ENCODE assay signal across 11 cellular contexts in genomic region chr16:11791144-11791828, GRCh38. TPM values are rescaled to one million over a fixed set of nuclear protein-coding genes. Genes with fewer than 3 reads are reported as not detected.
DNase-seq lines count a peak whose midpoint lies in the region; ATAC-seq and TF ChIP-seq lines count a peak whose summit lies in the region.
"Had no signal": no experiment of that assay in that cellular context is flagged by ENCODE, and none has a peak within 500 bp of the region (broad histone marks: within the 10 kb centered on the region; RNA-seq: fewer than 3 reads in every experiment).

No MANE protein-coding gene starts in this region.

- H3K4me1 ChIP-seq in esophagus muscularis mucosa (peaks cover 52 to 91% (median 82%) of the 10 kb centered on the region in 4 donors), skeletal muscle tissue (ENCODE audit: control insufficient read depth in 3 of 3, insufficient read depth in 3 of 3, low read length in 3 of 3) (peaks cover 35 to 65% (median 53%) of the 10 kb centered on the region in 3 donors), PC-9 (replicated peaks; ENCODE audit: insufficient read depth) (peaks cover 6% of the 10 kb centered on the region; the same call in 1 of the 2 replicates)

- H3K79me2 ChIP-seq in PC-9 (ENCODE audit: low read depth): peaks cover 94% of the 10 kb centered on the region

- DNase-seq in activated T-cell treated with anti-CD3 and anti-CD28 coated beads, Interleukin-2, amount 50 U/mL, for 24 hours: peak; percentile 16
- DNase-seq in activated T-cell treated with anti-CD3 and anti-CD28 coated beads, Interleukin-2, amount 50 U/mL, for 48 hours: no peak
- peak; percentile 74 for DNase-seq in NCI-H345 treated with DMSO at 0.1 percent for 48 hours (lab: John Stamatoyannopoulos, UW; ENCODE audit: unreplicated experiment)
- DNase-seq in esophagus muscularis mucosa (ENCODE audit: extremely low spot score): no peak
- no peak for DNase-seq in lower leg skin (ENCODE audit: low spot score in 2 of 2)
- no peak for DNase-seq in PC-9
- DNase-seq: activated CD4-positive, alpha-beta T cell treated with anti-CD3 and anti-CD28 coated beads for 4 hours; occipital lobe had no signal

- ATAC-seq in GM21423 (IDR thresholded peaks at IDR 0.05; ENCODE audit: unreplicated experiment): no peak

- no peak overlapping the region for H3K4me3 ChIP-seq in esophagus muscularis mucosa
- H3K4me3 ChIP-seq in skeletal muscle tissue (ENCODE audit: low read length in 3 of 3): no peak overlapping the region
- H3K4me3 ChIP-seq in lower leg skin (ENCODE audit: low read depth, poor library complexity, severe bottlenecking): no peak overlapping the region
- H3K4me3 ChIP-seq in PC-9: no peak overlapping the region

- peaks cover 55% of the 10 kb centered on the region for H3K36me3 Mint-ChIP-seq in activated T-cell treated with anti-CD3 and anti-CD28 coated beads, Interleukin-2, amount 50 U/mL, for 24 hours (ENCODE audit: low read depth)

- CTCF ChIA-PET in PC-9 (lab: Charles Lee): interaction anchor here (0.5 kb wide), 1 partner anchor 373 kb away, joined by 3 read pairs; no protein-coding TSS in a partner anchor

- peak overlapping the region; percentile 0 for H3K4me3 Mint-ChIP-seq in activated T-cell treated with anti-CD3 and anti-CD28 coated beads, Interleukin-2, amount 50 U/mL, for 24 hours

- TF ChIP-seq POLR2A in esophagus muscularis mucosa (IDR thresholded peaks at IDR 0.05; ENCODE audit: low read depth) (no peak), lower leg skin (IDR thresholded peaks at IDR 0.05) (no peak)

- no peak overlapping the region for H3K4me2 ChIP-seq in PC-9

- H3K27me3 ChIP-seq in esophagus muscularis mucosa (no peaks in the 10 kb centered on the region), skeletal muscle tissue (ENCODE audit: control insufficient read depth in 3 of 3, insufficient read depth in 3 of 3, low read length in 3 of 3) (no peaks in the 10 kb centered on the region), PC-9 (ENCODE audit: insufficient read depth, low read depth) (no peaks in the 10 kb centered on the region)

- no peaks in the 10 kb centered on the region for H3K9me3 ChIP-seq in esophagus muscularis mucosa
- no peaks in the 10 kb centered on the region for H3K9me3 ChIP-seq in skeletal muscle tissue (ENCODE audit: control insufficient read depth in 3 of 3, low read length in 3 of 3)
- H3K9me3 ChIP-seq in PC-9 (ENCODE audit: insufficient read depth, low read depth): no peaks in the 10 kb centered on the region

- H3K36me3 ChIP-seq in esophagus muscularis mucosa (peaks cover 0 to 8% (median 2%) of the 10 kb centered on the region in 4 donors), skeletal muscle tissue (ENCODE audit: control insufficient read depth in 3 of 3, insufficient read depth in 3 of 3, low read length in 3 of 3) (peaks cover 3 to 4% (median 3%) of the 10 kb centered on the region in 3 donors), PC-9 (ENCODE audit: low read depth) (0 out of 2 replicates have a peak, but pooled peaks cover 15% of the 10 kb centered on the region)

- intact Hi-C loops in esophagus muscularis mucosa (cut with DNase I) (no loop called here), lower leg skin (cut with DNase I; ENCODE audit: low total_unique reads) (no loop called here), PC-9 (cut with micrococcal nuclease; ENCODE audit: unreplicated experiment) (no loop called here)

- POLR2A ChIA-PET in PC-9 (lab: Charles Lee; ENCODE audit: unreplicated experiment): no interaction called here

- no peak for TF ChIP-seq CTCF in esophagus muscularis mucosa (IDR thresholded peaks at IDR 0.05)
- no peak for TF ChIP-seq CTCF in lower leg skin (IDR thresholded peaks at IDR 0.05)
- TF ChIP-seq CTCF in PC-9 (conservative IDR thresholded peaks at IDR 0.05): no peak

- H3K27ac ChIP-seq in esophagus muscularis mucosa (replicated peaks in 1 of 4): peak overlapping the region; percentile 98 to 99 (median 99)
- H3K27ac ChIP-seq in skeletal muscle tissue (ENCODE audit: low read depth, low read length): peak overlapping the region; percentile 72
- no peak overlapping the region for H3K27ac ChIP-seq in PC-9
- H3K27ac ChIP-seq: C4-2B had no signal

- H4K20me1 ChIP-seq in PC-9 (ENCODE audit: insufficient read depth): peaks cover 71% of the 10 kb centered on the region

- TF ChIP-seq EP300 in esophagus muscularis mucosa (IDR thresholded peaks at IDR 0.05): no peak

- H3K27ac Mint-ChIP-seq in activated T-cell treated with anti-CD3 and anti-CD28 coated beads, Interleukin-2, amount 50 U/mL, for 24 hours: peak overlapping the region; percentile 83

- H3K9me2 ChIP-seq in PC-9 (ENCODE audit: insufficient read depth): no peaks in the 10 kb centered on the region

- no peaks in the 10 kb centered on the region for H3K27me3 Mint-ChIP-seq in activated T-cell treated with anti-CD3 and anti-CD28 coated beads, Interleukin-2, amount 50 U/mL, for 24 hours

- H2AFZ ChIP-seq in PC-9: no peak overlapping the region

- peaks cover 84% of the 10 kb centered on the region for H3K4me1 Mint-ChIP-seq in activated T-cell treated with anti-CD3 and anti-CD28 coated beads, Interleukin-2, amount 50 U/mL, for 24 hours (ENCODE audit: low read depth)

- no peaks in the 10 kb centered on the region for H3K9me3 Mint-ChIP-seq in activated T-cell treated with anti-CD3 and anti-CD28 coated beads, Interleukin-2, amount 50 U/mL, for 24 hours

- 84% methylated on average over 8 of the region's 8 CpGs for WGBS in esophagus muscularis mucosa
- 88 to 90% methylated on average over 8 of the region's 8 CpGs for WGBS in lower leg skin, 2 donors

- H3K9ac ChIP-seq in skeletal muscle tissue (ENCODE audit: low read depth in 1 of 3, low read length in 3 of 3): peak overlapping the region in 2 of 3 donors; percentile 10 to 12

- peaks cover 7% of the 10 kb centered on the region; the same call in 1 of the 2 replicates for H3F3A ChIP-seq in PC-9 (ENCODE audit: insufficient read depth, low read depth)

- BruUV-seq in PC-9 (replicated peaks; lab: Mats Ljungman, UMichigan): no TSS peak

RNA-seq across cellular contexts. Expression of gene ZC3H7A, which starts 5.8 kb away (rescaled TPM):
- 10 to 100 TPM; 51.1 to 61.0 (median 61.0) TPM for total RNA-seq in esophagus muscularis mucosa
- 33.9 TPM for total RNA-seq in skeletal muscle tissue
- 10 to 100 TPM; 22.0 to 46.6 (median 31.3) TPM for total RNA-seq in lower leg skin
- total RNA-seq in PC-9 (2021): 52.3 and 63.5 TPM in 2 replicates

RNA-seq across cellular contexts. Expression of gene TXNDC11, which starts 48.6 kb away (rescaled TPM):
- 10 to 100 TPM; 32.4 to 47.2 (median 38.2) TPM for total RNA-seq in esophagus muscularis mucosa
- total RNA-seq in skeletal muscle tissue: 14.1 TPM
- total RNA-seq in lower leg skin: 10 to 100 TPM; 27.7 to 47.8 (median 40.0) TPM
- 30.9 and 40.9 TPM in 2 replicates for total RNA-seq in PC-9 (2021)

Comparison
In these comparisons a context has a peak if more than half of its experiments do, and no peak if none do; other contexts are left out.
1. DNase-seq: peak in activated T-cell treated with anti-CD3 and anti-CD28 coated beads, Interleukin-2, amount 50 U/mL, for 24 hours (single experiment) and NCI-H345 treated with DMSO at 0.1 percent for 48 hours (single experiment); none in activated T-cell treated with anti-CD3 and anti-CD28 coated beads, Interleukin-2, amount 50 U/mL, for 48 hours (0 of 2), esophagus muscularis mucosa (single experiment), lower leg skin (0 of 2) and PC-9 (0 of 2).